In genomic region chr1:240190881-240191385, GRCh38 we compare ENCODE assay signal across 8 cellular contexts.
DNase-seq lines count a peak whose midpoint lies in the region; ATAC-seq, FAIRE-seq and TF ChIP-seq lines count a peak whose summit lies in the region.

No MANE protein-coding gene starts in this region.

- FAIRE-seq in astrocyte (lab: Jason Lieb, UNC): peak; percentile 81

- ATAC-seq in GM19463 (IDR thresholded peaks at IDR 0.05; ENCODE audit: unreplicated experiment): no peak

- H3K27me3 Mint-ChIP-seq in activated CD4-positive, alpha-beta memory T cell treated with anti-CD3 and anti-CD28 coated beads for 36 hours: peaks cover 9% of the 10 kb centered on the region
- peaks cover 4% of the 10 kb centered on the region for H3K27me3 Mint-ChIP-seq in activated CD4-positive, alpha-beta memory T cell treated with anti-CD3 and anti-CD28 coated beads, Interleukin-2, amount 10 ng/mL, durations not matched to agents 7 days and 5 days
- H3K27me3 Mint-ChIP-seq in astrocyte (ENCODE audit: low read depth, unreplicated experiment): no peaks in the 10 kb centered on the region

- no peak overlapping the region for H2AFZ ChIP-seq in astrocyte (ENCODE audit: low read depth, low read length)

- H3K27me3 ChIP-seq in astrocyte (ENCODE audit: insufficient read depth, low read length): no peaks in the 10 kb centered on the region

- H3K4me1 Mint-ChIP-seq in activated CD4-positive, alpha-beta memory T cell treated with anti-CD3 and anti-CD28 coated beads for 36 hours (ENCODE audit: low read depth): peaks cover 4% of the 10 kb centered on the region
- H3K4me1 Mint-ChIP-seq in activated CD4-positive, alpha-beta memory T cell treated with anti-CD3 and anti-CD28 coated beads, Interleukin-2, amount 10 ng/mL, durations not matched to agents 7 days and 5 days: no peaks in the 10 kb centered on the region
- no peaks in the 10 kb centered on the region for H3K4me1 Mint-ChIP-seq in astrocyte (ENCODE audit: low read depth, unreplicated experiment)

- H3K4me3 ChIP-seq in astrocyte (ENCODE audit: insufficient read depth, low read depth, low read length): no peak overlapping the region

- H3K9me3 Mint-ChIP-seq in activated CD4-positive, alpha-beta memory T cell treated with anti-CD3 and anti-CD28 coated beads for 36 hours: no peaks in the 10 kb centered on the region
- no peaks in the 10 kb centered on the region for H3K9me3 Mint-ChIP-seq in activated CD4-positive, alpha-beta memory T cell treated with anti-CD3 and anti-CD28 coated beads, Interleukin-2, amount 10 ng/mL, durations not matched to agents 7 days and 5 days
- H3K9me3 Mint-ChIP-seq in astrocyte (ENCODE audit: unreplicated experiment): no peaks in the 10 kb centered on the region

- CTCF ChIA-PET in activated CD4-positive, alpha-beta memory T cell treated with anti-CD3 and anti-CD28 coated beads for 36 hours (lab: Charles Lee): no interaction called here
- CTCF ChIA-PET in activated CD4-positive, alpha-beta memory T cell treated with anti-CD3 and anti-CD28 coated beads, Interleukin-2, amount 10 ng/mL, durations not matched to agents 7 days and 5 days (lab: Charles Lee): no interaction called here

- no peaks in the 10 kb centered on the region for H4K20me1 ChIP-seq in astrocyte (ENCODE audit: insufficient read depth, low read length)

- peaks cover 2% of the 10 kb centered on the region for H3K4me1 ChIP-seq in astrocyte (ENCODE audit: insufficient read depth, low read length)

- peak; percentile 33 for DNase-seq in activated CD4-positive, alpha-beta memory T cell treated with anti-CD3 and anti-CD28 coated beads for 36 hours
- DNase-seq in activated CD4-positive, alpha-beta memory T cell treated with anti-CD3 and anti-CD28 coated beads, Interleukin-2, amount 10 ng/mL, durations not matched to agents 7 days and 5 days: no peak
- DNase-seq in NCI-H1694 treated with DMSO at 0.1 percent for 48 hours (lab: John Stamatoyannopoulos, UW) (peak; percentile 41), astrocyte (ENCODE audit: low read depth) (peak; percentile 100), medulla oblongata (ENCODE audit: extremely low spot score) (peak; percentile 33), middle frontal gyrus (ENCODE audit: extremely low spot score, low spot score) (no peak)
- DNase-seq in stimulated activated CD4-positive, alpha-beta T cell treated with anti-CD3 and anti-CD28 coated beads, Interleukin-2, amount 100 ng/mL, for 24 hours: no peak

- TF ChIP-seq CTCF in astrocyte (IDR thresholded peaks at IDR 0.05; ENCODE audit: insufficient read depth, low read depth, low read length): peak; percentile 74

- no peak overlapping the region for H3K9ac ChIP-seq in astrocyte (ENCODE audit: low read length)

- POLR2A ChIA-PET in activated CD4-positive, alpha-beta memory T cell treated with anti-CD3 and anti-CD28 coated beads for 36 hours (lab: Charles Lee): no interaction called here
- POLR2A ChIA-PET in activated CD4-positive, alpha-beta memory T cell treated with anti-CD3 and anti-CD28 coated beads, Interleukin-2, amount 10 ng/mL, durations not matched to agents 7 days and 5 days (lab: Charles Lee): no interaction called here

- no peaks in the 10 kb centered on the region for H3K36me3 ChIP-seq in astrocyte (ENCODE audit: insufficient read depth, low read length)

- H3K27ac Mint-ChIP-seq in activated CD4-positive, alpha-beta memory T cell treated with anti-CD3 and anti-CD28 coated beads for 36 hours: no peak overlapping the region
- no peak overlapping the region for H3K27ac Mint-ChIP-seq in activated CD4-positive, alpha-beta memory T cell treated with anti-CD3 and anti-CD28 coated beads, Interleukin-2, amount 10 ng/mL, durations not matched to agents 7 days and 5 days
- H3K27ac Mint-ChIP-seq in astrocyte (ENCODE audit: unreplicated experiment): no peak overlapping the region

- no peaks in the 10 kb centered on the region for H3K9me3 ChIP-seq in astrocyte (ENCODE audit: insufficient read depth, low read depth, low read length)

- H3K27ac ChIP-seq in astrocyte (ENCODE audit: low read depth, low read length): no peak overlapping the region

- no peaks in the 10 kb centered on the region for H3K79me2 ChIP-seq in astrocyte (ENCODE audit: insufficient read depth, low read length)

- H3K4me3 Mint-ChIP-seq in activated CD4-positive, alpha-beta memory T cell treated with anti-CD3 and anti-CD28 coated beads for 36 hours: no peak overlapping the region
- H3K4me3 Mint-ChIP-seq in activated CD4-positive, alpha-beta memory T cell treated with anti-CD3 and anti-CD28 coated beads, Interleukin-2, amount 10 ng/mL, durations not matched to agents 7 days and 5 days: no peak overlapping the region
- H3K4me3 Mint-ChIP-seq in astrocyte (ENCODE audit: unreplicated experiment): no peak overlapping the region

- H3K4me2 ChIP-seq in astrocyte (ENCODE audit: low read length): peak overlapping the region; percentile 18

- no peaks in the 10 kb centered on the region for H3K36me3 Mint-ChIP-seq in activated CD4-positive, alpha-beta memory T cell treated with anti-CD3 and anti-CD28 coated beads for 36 hours
- no peaks in the 10 kb centered on the region for H3K36me3 Mint-ChIP-seq in activated CD4-positive, alpha-beta memory T cell treated with anti-CD3 and anti-CD28 coated beads, Interleukin-2, amount 10 ng/mL, durations not matched to agents 7 days and 5 days (ENCODE audit: low read depth)
- H3K36me3 Mint-ChIP-seq in astrocyte (ENCODE audit: low read depth, unreplicated experiment): no peaks in the 10 kb centered on the region

- intact Hi-C loops in activated CD4-positive, alpha-beta memory T cell treated with anti-CD3 and anti-CD28 coated beads for 36 hours (cut with micrococcal nuclease): loop anchor here (2.0 to 10.0 kb wide), 4 partner anchors 274 to 1401 kb away; partner anchors contain the start of gene GREM2

Comparison
In these comparisons a context has a peak if more than half of its experiments do, and no peak if none do; other contexts are left out.
1. DNase-seq: peak in activated CD4-positive, alpha-beta memory T cell treated with anti-CD3 and anti-CD28 coated beads for 36 hours (single experiment), NCI-H1694 treated with DMSO at 0.1 percent for 48 hours (single experiment), astrocyte (single experiment) and medulla oblongata (single experiment); none in activated CD4-positive, alpha-beta memory T cell treated with anti-CD3 and anti-CD28 coated beads, Interleukin-2, amount 10 ng/mL, durations not matched to agents 7 days and 5 days (single experiment), middle frontal gyrus (single experiment) and stimulated activated CD4-positive, alpha-beta T cell treated with anti-CD3 and anti-CD28 coated beads, Interleukin-2, amount 100 ng/mL, for 24 hours (0 of 2).